In the genomic region with DNA sequence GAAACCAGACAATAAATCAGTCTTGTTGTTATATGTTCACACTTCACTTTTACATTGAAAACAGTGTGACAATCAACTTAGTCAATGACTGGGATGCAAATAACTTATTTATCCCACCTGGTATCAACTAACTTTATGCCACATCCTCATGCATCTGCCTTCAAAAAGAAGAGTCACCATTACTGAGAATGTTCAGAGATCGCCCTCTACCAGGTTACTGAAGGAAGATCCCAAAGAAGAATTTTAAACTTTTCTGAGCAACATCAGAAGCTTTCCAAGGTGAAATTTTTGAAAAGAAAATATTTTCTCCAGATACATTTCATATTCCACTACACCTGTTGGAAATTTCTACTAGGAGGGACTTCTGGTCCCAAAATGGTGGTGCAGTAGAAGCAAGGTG, we compare ENCODE assay signal across 2 cellular contexts.
TF ChIP-seq lines count a peak whose summit lies in the region.

No MANE protein-coding gene starts in this region.

TF ChIP-seq in GM23338, 12 proteins besides CTCF, POLR2A, EP300 and RAD21 (continued from another document and continues in another):
- no peak for TF ChIP-seq NANOG (IDR thresholded peaks at IDR 0.05; ENCODE audit: borderline replicate concordance)
- TF ChIP-seq ETS1 (IDR thresholded peaks at IDR 0.05) = no peak
- TF ChIP-seq CREB1 (CRISPR knock-in tag; IDR thresholded peaks at IDR 0.05; ENCODE audit: low read depth) = no peak
- TF ChIP-seq ZNF114 (CRISPR knock-in tag; IDR thresholded peaks at IDR 0.05) = no peak
- TF ChIP-seq, protein P1, sequence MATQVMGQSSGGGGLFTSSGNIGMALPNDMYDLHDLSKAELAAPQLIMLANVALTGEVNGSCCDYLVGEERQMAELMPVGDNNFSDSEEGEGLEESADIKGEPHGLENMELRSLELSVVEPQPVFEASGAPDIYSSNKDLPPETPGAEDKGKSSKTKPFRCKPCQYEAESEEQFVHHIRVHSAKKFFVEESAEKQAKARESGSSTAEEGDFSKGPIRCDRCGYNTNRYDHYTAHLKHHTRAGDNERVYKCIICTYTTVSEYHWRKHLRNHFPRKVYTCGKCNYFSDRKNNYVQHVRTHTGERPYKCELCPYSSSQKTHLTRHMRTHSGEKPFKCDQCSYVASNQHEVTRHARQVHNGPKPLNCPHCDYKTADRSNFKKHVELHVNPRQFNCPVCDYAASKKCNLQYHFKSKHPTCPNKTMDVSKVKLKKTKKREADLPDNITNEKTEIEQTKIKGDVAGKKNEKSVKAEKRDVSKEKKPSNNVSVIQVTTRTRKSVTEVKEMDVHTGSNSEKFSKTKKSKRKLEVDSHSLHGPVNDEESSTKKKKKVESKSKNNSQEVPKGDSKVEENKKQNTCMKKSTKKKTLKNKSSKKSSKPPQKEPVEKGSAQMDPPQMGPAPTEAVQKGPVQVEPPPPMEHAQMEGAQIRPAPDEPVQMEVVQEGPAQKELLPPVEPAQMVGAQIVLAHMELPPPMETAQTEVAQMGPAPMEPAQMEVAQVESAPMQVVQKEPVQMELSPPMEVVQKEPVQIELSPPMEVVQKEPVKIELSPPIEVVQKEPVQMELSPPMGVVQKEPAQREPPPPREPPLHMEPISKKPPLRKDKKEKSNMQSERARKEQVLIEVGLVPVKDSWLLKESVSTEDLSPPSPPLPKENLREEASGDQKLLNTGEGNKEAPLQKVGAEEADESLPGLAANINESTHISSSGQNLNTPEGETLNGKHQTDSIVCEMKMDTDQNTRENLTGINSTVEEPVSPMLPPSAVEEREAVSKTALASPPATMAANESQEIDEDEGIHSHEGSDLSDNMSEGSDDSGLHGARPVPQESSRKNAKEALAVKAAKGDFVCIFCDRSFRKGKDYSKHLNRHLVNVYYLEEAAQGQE (IDR thresholded peaks at IDR 0.05; ENCODE audit: unreplicated experiment) = no peak
- no peak for TF ChIP-seq EZH2phosphoT487 (IDR thresholded peaks at IDR 0.05; ENCODE audit: unreplicated experiment)
- TF ChIP-seq EZH2 (IDR thresholded peaks at IDR 0.05; ENCODE audit: low read depth, unreplicated experiment) = no peak
- no peak for TF ChIP-seq ZNF462 (CRISPR knock-in tag; IDR thresholded peaks at IDR 0.05)
- no peak for TF ChIP-seq STAT1 (IDR thresholded peaks at IDR 0.05; ENCODE audit: unreplicated experiment)
- TF ChIP-seq ZNF331 (CRISPR knock-in tag; IDR thresholded peaks at IDR 0.05; ENCODE audit: low read depth) = no peak

TF ChIP-seq in neural cell, 6 proteins besides CTCF, POLR2A, EP300 and RAD21 (continued from another document):
- no peak for TF ChIP-seq TAF1 (IDR thresholded peaks at IDR 0.05; ENCODE audit: low read depth)
- TF ChIP-seq SMC3 (conservative IDR thresholded peaks at IDR 0.05; ENCODE audit: poor library complexity) = no peak
- TF ChIP-seq, protein P1 (IDR thresholded peaks at IDR 0.05; ENCODE audit: borderline replicate concordance) = no peak
- no peak for TF ChIP-seq EZH2 (IDR thresholded peaks at IDR 0.05; ENCODE audit: borderline replicate concordance, insufficient read depth, low read length, poor library complexity, severe bottlenecking)
- no peak for TF ChIP-seq POLR2AphosphoS5 (IDR thresholded peaks at IDR 0.05)
